Comparison of ENCODE assay signal across 12 cellular contexts in the genomic region with DNA sequence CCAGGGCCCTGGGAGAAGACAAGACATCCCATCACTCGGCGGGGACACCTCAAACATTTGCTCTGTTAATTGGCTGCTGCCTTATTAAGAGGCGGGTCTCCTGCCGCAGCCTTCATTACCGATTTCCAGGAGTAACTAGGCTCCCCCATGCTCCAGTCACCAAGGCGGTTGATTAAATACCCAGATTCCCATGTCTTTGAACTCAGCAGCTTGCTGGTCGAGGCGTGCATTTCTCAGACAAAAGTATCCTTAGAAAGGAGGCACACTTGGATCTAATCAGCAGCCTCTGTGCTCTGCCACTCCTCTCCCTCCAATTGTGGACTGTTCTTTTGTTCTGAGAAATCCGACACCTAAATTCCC.
"Had no signal": no experiment of that assay in that cellular context is flagged by ENCODE, and none has a peak within 500 bp of the region (broad histone marks: within the 10 kb centered on the region; RNA-seq: fewer than 3 reads in every experiment).

No MANE protein-coding gene starts in this region.

- H3K36me3 Mint-ChIP-seq: activated naive CD8-positive, alpha-beta T cell; natural killer cell had no signal

- H3K4me3 ChIP-seq: tibial nerve, vagina had no signal

- H3K27ac Mint-ChIP-seq: activated CD4-positive, alpha-beta T cell treated with anti-CD3 and anti-CD28 coated beads, Interleukin-2, amount 10 ng/mL, durations not matched to agents 24 days and 14 days; activated naive CD8-positive, alpha-beta T cell; natural killer cell had no signal

- H3K9me3 ChIP-seq: vagina had no signal

- H3K4me1 Mint-ChIP-seq: activated CD4-positive, alpha-beta T cell treated with anti-CD3 and anti-CD28 coated beads, Interleukin-2, amount 10 ng/mL, durations not matched to agents 24 days and 14 days; natural killer cell had no signal

- H3K27me3 Mint-ChIP-seq: activated naive CD8-positive, alpha-beta T cell had no signal

- H3K27me3 ChIP-seq: tibial nerve, vagina had no signal

- ATAC-seq: natural killer cell had no signal

- DNase-seq: activated CD4-positive, alpha-beta T cell treated with anti-CD3 and anti-CD28 coated beads, Interleukin-2, amount 10 ng/mL, durations not matched to agents 24 days and 14 days; activated CD4-positive, CD25-positive, alpha-beta regulatory T cell; hypothalamus; mesendoderm; natural killer cell; stimulated activated naive CD4-positive, alpha-beta T cell treated with Interleukin-2 at 50 U/mL for 16 hours; substantia nigra; T-helper 1 cell; T-helper 9 cell had no signal

- H3K9me3 Mint-ChIP-seq: activated CD4-positive, alpha-beta T cell treated with anti-CD3 and anti-CD28 coated beads, Interleukin-2, amount 10 ng/mL, durations not matched to agents 24 days and 14 days; natural killer cell had no signal

- H3K27ac ChIP-seq: tibial nerve, vagina had no signal

- H3K4me1 ChIP-seq: tibial nerve, vagina had no signal

- H3K4me3 Mint-ChIP-seq: activated CD4-positive, alpha-beta T cell treated with anti-CD3 and anti-CD28 coated beads, Interleukin-2, amount 10 ng/mL, durations not matched to agents 24 days and 14 days; activated naive CD8-positive, alpha-beta T cell; natural killer cell had no signal
